ENCODE assay signal across 9 cellular contexts in genomic region chr6:13375360-13375878, GRCh38.
A peak's percentile ranks its signal among the peaks of the same experiment; 100 is the strongest.
DNase-seq lines count a peak whose midpoint lies in the region; ATAC-seq lines count a peak whose summit lies in the region.
"Had no signal": no experiment of that assay in that cellular context is flagged by ENCODE, and none has a peak within 500 bp of the region (broad histone marks: within the 10 kb centered on the region; RNA-seq: fewer than 3 reads in every experiment).

No MANE protein-coding gene starts in this region.

- no peak for DNase-seq in activated CD4-positive, CD25-positive, alpha-beta regulatory T cell treated with anti-CD3 and anti-CD28 coated beads, Interleukin-2, amount 50 U/mL, for 72 hours
- peak; percentile 8 for DNase-seq in activated CD8-positive, alpha-beta memory T cell treated with anti-CD3 and anti-CD28 coated beads, Interleukin-2, amount 50 U/mL, for 24 hours (ENCODE audit: extremely low read depth)
- peak; percentile 30 to 49 for DNase-seq in stimulated activated CD8-positive, alpha-beta memory T cell treated with anti-CD3 and anti-CD28 coated beads, Interleukin-15, amount 100 ng/mL, for 48 hours (ENCODE audit: low read depth in 2 of 2)
- DNase-seq in NCI-H1417 treated with DMSO at 0.1 percent for 48 hours (lab: John Stamatoyannopoulos, UW) (no peak), DMS114 treated with DMSO at 0.1 percent for 48 hours (lab: John Stamatoyannopoulos, UW; ENCODE audit: unreplicated experiment) (no peak), SW 1271 (lab: John Stamatoyannopoulos, UW) (no peak)
- DNase-seq: OCI-M1 had no signal

- ATAC-seq in activated CD4-positive, CD25-positive, alpha-beta regulatory T cell treated with anti-CD3 and anti-CD28 coated beads, Interleukin-2, amount 50 U/mL, for 24 hours = peak; percentile 82 to 85
- peak; percentile 49 for ATAC-seq in HG02970 (IDR thresholded peaks at IDR 0.05; ENCODE audit: low FRiP score, unreplicated experiment)

Comparison
In these comparisons a context has a peak if more than half of its experiments do, and no peak if none do; other contexts are left out.
1. DNase-seq: peak in activated CD8-positive, alpha-beta memory T cell treated with anti-CD3 and anti-CD28 coated beads, Interleukin-2, amount 50 U/mL, for 24 hours (single experiment) and stimulated activated CD8-positive, alpha-beta memory T cell treated with anti-CD3 and anti-CD28 coated beads, Interleukin-15, amount 100 ng/mL, for 48 hours (2 of 2); none in activated CD4-positive, CD25-positive, alpha-beta regulatory T cell treated with anti-CD3 and anti-CD28 coated beads, Interleukin-2, amount 50 U/mL, for 72 hours (single experiment), NCI-H1417 treated with DMSO at 0.1 percent for 48 hours (single experiment), DMS114 treated with DMSO at 0.1 percent for 48 hours (single experiment) and SW 1271 (0 of 2).